In genomic region chr10:120204877-120205276, GRCh38 we compare ENCODE assay signal across 17 cellular contexts.
DNase-seq lines count a peak whose midpoint lies in the region; ATAC-seq and TF ChIP-seq lines count a peak whose summit lies in the region.
"Had no signal": no experiment of that assay in that cellular context is flagged by ENCODE, and none has a peak within 500 bp of the region (broad histone marks: within the 10 kb centered on the region; RNA-seq: fewer than 3 reads in every experiment).

No MANE protein-coding gene starts in this region.

- no peak overlapping the region for H3K27ac Mint-ChIP-seq in activated T-cell treated with anti-CD3 and anti-CD28 coated beads, Interleukin-2, amount 50 U/mL, for 72 hours
- H3K27ac Mint-ChIP-seq: B cell; CD4-positive, CD25-positive, alpha-beta regulatory T cell; CD8-positive, alpha-beta T cell; HFFc6 had no signal

- no peaks in the 10 kb centered on the region for H3K4me1 Mint-ChIP-seq in activated T-cell treated with anti-CD3 and anti-CD28 coated beads, Interleukin-2, amount 50 U/mL, for 72 hours (ENCODE audit: low read depth)
- H3K4me1 Mint-ChIP-seq: B cell; CD4-positive, CD25-positive, alpha-beta regulatory T cell had no signal

- no peaks in the 10 kb centered on the region for H3K9me3 Mint-ChIP-seq in activated T-cell treated with anti-CD3 and anti-CD28 coated beads, Interleukin-2, amount 50 U/mL, for 72 hours
- H3K9me3 Mint-ChIP-seq: CD8-positive, alpha-beta T cell; HFFc6 had no signal

- no peaks in the 10 kb centered on the region for H3K36me3 Mint-ChIP-seq in activated T-cell treated with anti-CD3 and anti-CD28 coated beads, Interleukin-2, amount 50 U/mL, for 72 hours (ENCODE audit: insufficient read depth in 2 of 2)
- H3K36me3 Mint-ChIP-seq: CD4-positive, CD25-positive, alpha-beta regulatory T cell; CD8-positive, alpha-beta T cell had no signal

- ATAC-seq in esophagus mucosa = peak; percentile 71
- no peak for ATAC-seq in activated T-cell treated with anti-CD3 and anti-CD28 coated beads, Interleukin-2, amount 50 U/mL, for 72 hours (replicated peaks in 1 of 2)
- ATAC-seq: CD8-positive, alpha-beta T cell had no signal

- no peak for DNase-seq in activated T-cell treated with anti-CD3 and anti-CD28 coated beads, Interleukin-2, amount 50 U/mL, for 72 hours
- DNase-seq in DMS79 (lab: John Stamatoyannopoulos, UW) = no peak
- DNase-seq in NCI-H146 (lab: John Stamatoyannopoulos, UW) = no peak
- DNase-seq: Caco-2; CD4-positive, CD25-positive, alpha-beta regulatory T cell; CD8-positive, alpha-beta T cell; DMS153; EL; GF-D8; GOT3; HFFc6 had no signal

- TF ChIP-seq CTCF in 22Rv1 (IDR thresholded peaks at IDR 0.05) (no peak), VCaP (conservative IDR thresholded peaks at IDR 0.05) (no peak)

- H3K27ac ChIP-seq in 22Rv1 (peak overlapping the region; percentile 42), VCaP (peak overlapping the region; percentile 76)
- H3K27ac ChIP-seq: BLaER1, C4-2B had no signal

- H3K27me3 Mint-ChIP-seq in activated T-cell treated with anti-CD3 and anti-CD28 coated beads, Interleukin-2, amount 50 U/mL, for 72 hours (ENCODE audit: low read depth) = peaks cover 6% of the 10 kb centered on the region

- H3K4me3 Mint-ChIP-seq in activated T-cell treated with anti-CD3 and anti-CD28 coated beads, Interleukin-2, amount 50 U/mL, for 72 hours = no peak overlapping the region
- H3K4me3 Mint-ChIP-seq: B cell; CD8-positive, alpha-beta T cell; HFFc6 had no signal
